ENCODE assay signal across 2 cellular contexts in genomic region chr3:152638707-152639450, GRCh38.
TF ChIP-seq lines count a peak whose summit lies in the region.

No MANE protein-coding gene starts in this region.

TF ChIP-seq in SK-N-SH treated with all-trans-retinoic acid at 6 μM for 48 hours, 23 proteins besides CTCF, POLR2A, EP300 and RAD21 (continued from another document):
- TF ChIP-seq PATZ1 (CRISPR knock-in tag; IDR thresholded peaks at IDR 0.05; ENCODE audit: borderline replicate concordance), result no peak
- TF ChIP-seq, protein P1, sequence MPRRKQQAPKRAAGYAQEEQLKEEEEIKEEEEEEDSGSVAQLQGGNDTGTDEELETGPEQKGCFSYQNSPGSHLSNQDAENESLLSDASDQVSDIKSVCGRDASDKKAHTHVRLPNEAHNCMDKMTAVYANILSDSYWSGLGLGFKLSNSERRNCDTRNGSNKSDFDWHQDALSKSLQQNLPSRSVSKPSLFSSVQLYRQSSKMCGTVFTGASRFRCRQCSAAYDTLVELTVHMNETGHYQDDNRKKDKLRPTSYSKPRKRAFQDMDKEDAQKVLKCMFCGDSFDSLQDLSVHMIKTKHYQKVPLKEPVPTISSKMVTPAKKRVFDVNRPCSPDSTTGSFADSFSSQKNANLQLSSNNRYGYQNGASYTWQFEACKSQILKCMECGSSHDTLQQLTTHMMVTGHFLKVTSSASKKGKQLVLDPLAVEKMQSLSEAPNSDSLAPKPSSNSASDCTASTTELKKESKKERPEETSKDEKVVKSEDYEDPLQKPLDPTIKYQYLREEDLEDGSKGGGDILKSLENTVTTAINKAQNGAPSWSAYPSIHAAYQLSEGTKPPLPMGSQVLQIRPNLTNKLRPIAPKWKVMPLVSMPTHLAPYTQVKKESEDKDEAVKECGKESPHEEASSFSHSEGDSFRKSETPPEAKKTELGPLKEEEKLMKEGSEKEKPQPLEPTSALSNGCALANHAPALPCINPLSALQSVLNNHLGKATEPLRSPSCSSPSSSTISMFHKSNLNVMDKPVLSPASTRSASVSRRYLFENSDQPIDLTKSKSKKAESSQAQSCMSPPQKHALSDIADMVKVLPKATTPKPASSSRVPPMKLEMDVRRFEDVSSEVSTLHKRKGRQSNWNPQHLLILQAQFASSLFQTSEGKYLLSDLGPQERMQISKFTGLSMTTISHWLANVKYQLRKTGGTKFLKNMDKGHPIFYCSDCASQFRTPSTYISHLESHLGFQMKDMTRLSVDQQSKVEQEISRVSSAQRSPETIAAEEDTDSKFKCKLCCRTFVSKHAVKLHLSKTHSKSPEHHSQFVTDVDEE (CRISPR knock-in tag; IDR thresholded peaks at IDR 0.05), result no peak
- TF ChIP-seq, protein P2, sequence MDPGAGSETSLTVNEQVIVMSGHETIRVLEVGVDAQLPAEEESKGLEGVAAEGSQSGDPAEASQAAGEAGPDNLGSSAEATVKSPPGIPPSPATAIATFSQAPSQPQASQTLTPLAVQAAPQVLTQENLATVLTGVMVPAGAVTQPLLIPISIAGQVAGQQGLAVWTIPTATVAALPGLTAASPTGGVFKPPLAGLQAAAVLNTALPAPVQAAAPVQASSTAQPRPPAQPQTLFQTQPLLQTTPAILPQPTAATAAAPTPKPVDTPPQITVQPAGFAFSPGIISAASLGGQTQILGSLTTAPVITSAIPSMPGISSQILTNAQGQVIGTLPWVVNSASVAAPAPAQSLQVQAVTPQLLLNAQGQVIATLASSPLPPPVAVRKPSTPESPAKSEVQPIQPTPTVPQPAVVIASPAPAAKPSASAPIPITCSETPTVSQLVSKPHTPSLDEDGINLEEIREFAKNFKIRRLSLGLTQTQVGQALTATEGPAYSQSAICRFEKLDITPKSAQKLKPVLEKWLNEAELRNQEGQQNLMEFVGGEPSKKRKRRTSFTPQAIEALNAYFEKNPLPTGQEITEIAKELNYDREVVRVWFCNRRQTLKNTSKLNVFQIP (CRISPR knock-in tag; IDR thresholded peaks at IDR 0.05; ENCODE audit: borderline replicate concordance, low read depth), result no peak
- no peak for TF ChIP-seq ZNF8 (CRISPR knock-in tag; IDR thresholded peaks at IDR 0.05)
- no peak for TF ChIP-seq CSDC2 (CRISPR knock-in tag; IDR thresholded peaks at IDR 0.05)
- no peak for TF ChIP-seq SNAI2 (CRISPR knock-in tag; IDR thresholded peaks at IDR 0.05)

TF ChIP-seq in SK-N-SH, 30 proteins besides CTCF, POLR2A, EP300 and RAD21 (continued from another document):
- TF ChIP-seq SIN3A (IDR thresholded peaks at IDR 0.05; ENCODE audit: borderline replicate concordance, low read depth, low read length), result no peak
- TF ChIP-seq NFIC (IDR thresholded peaks at IDR 0.05; ENCODE audit: borderline replicate concordance), result no peak
- TF ChIP-seq SMC3 (IDR thresholded peaks at IDR 0.05; ENCODE audit: low read depth, low read length), result no peak
- no peak for TF ChIP-seq RCOR1 (IDR thresholded peaks at IDR 0.05; ENCODE audit: low read length)
- TF ChIP-seq JUND (IDR thresholded peaks at IDR 0.05), result no peak
- TF ChIP-seq TEAD4 (IDR thresholded peaks at IDR 0.05; ENCODE audit: borderline replicate concordance, insufficient read depth), result no peak
- TF ChIP-seq NRF1 (IDR thresholded peaks at IDR 0.05; ENCODE audit: low read depth, low read length), result no peak
- TF ChIP-seq USF1 (IDR thresholded peaks at IDR 0.05; ENCODE audit: borderline replicate concordance, low read depth), result no peak
- TF ChIP-seq CHD2 (IDR thresholded peaks at IDR 0.05; ENCODE audit: low read length, partially characterized antibody), result no peak
- no peak for TF ChIP-seq TAF1 (IDR thresholded peaks at IDR 0.05; ENCODE audit: borderline replicate concordance, low read depth, low read length)
- no peak for TF ChIP-seq FOSL2 (IDR thresholded peaks at IDR 0.05; ENCODE audit: borderline replicate concordance, low read depth)
TF ChIP-seq in SK-N-SH: peak in this region for 0.
